In the genomic region with DNA sequence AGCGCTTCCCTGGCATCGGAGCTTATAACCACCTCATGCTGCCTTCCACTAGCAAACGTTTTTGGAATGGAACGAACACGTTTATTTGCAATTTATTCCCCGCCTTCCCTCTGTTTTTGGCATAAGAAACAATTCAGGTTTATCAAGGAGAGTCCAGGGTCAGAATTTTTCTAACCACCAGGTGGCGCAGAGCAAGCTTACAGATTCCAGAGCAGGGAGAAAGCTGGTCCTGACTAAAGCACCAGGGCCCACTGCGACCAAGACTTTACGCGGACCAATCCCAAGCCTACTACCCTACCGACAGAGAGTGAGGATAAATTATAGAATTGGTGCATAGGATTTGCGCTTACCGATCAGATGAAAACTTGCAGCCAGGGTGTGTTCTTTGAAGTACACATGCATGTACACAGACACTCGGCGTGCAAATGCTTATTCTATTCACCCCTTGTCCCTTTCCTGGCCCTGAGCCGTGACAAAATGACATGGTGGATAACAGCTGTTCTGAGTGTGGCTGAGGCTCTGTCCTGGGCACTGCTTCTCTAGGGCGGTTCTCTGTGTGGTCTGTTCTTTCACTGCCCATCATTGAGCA, we compare ENCODE assay signal across 8 cellular contexts. TPM values are rescaled to one million over a fixed set of nuclear protein-coding genes. Genes with fewer than 3 reads are reported as not detected.
A peak's percentile ranks its signal among the peaks of the same experiment; 100 is the strongest.
DNase-seq lines count a peak whose midpoint lies in the region; ATAC-seq, FAIRE-seq and TF ChIP-seq lines count a peak whose summit lies in the region.

No MANE protein-coding gene starts in this region.

- peak; percentile 60 for ATAC-seq in GM21825 (IDR thresholded peaks at IDR 0.05; ENCODE audit: unreplicated experiment)
- peak; percentile 70 for ATAC-seq in T-helper 17 cell
- peak; percentile 89 for ATAC-seq in K562
- ATAC-seq in gastrocnemius medialis = peak; percentile 70 to 71
- ATAC-seq in GM21367 (IDR thresholded peaks at IDR 0.05; ENCODE audit: unreplicated experiment) = no peak

- H3K9me3 ChIP-seq in Caco-2 (no peaks in the 10 kb centered on the region), T-helper 17 cell (ENCODE audit: control insufficient read depth, low read length, poor library complexity, severe bottlenecking) (no peaks in the 10 kb centered on the region), K562 (replicated peaks; ENCODE audit: control insufficient read depth, insufficient read depth, low read depth, low read length) (no peaks in the 10 kb centered on the region), iPS-15b (ENCODE audit: control insufficient read depth, insufficient read depth, low read length) (no peaks in the 10 kb centered on the region), gastrocnemius medialis (no peaks in the 10 kb centered on the region)

- H3K27ac ChIP-seq in K562 (ENCODE audit: extremely low read depth, low read depth, low read length) (no peak overlapping the region), gastrocnemius medialis (no peak overlapping the region)

- peak; percentile 64 to 82 for TF ChIP-seq CTCF in Caco-2 (IDR thresholded peaks at IDR 0.05; ENCODE audit: insufficient read depth in 1 of 2, low read depth in 1 of 2, low read length in 1 of 2, severe bottlenecking in 1 of 2, unreplicated experiment in 1 of 2)
- peak; percentile 73 for TF ChIP-seq CTCF in NB4 (IDR thresholded peaks at IDR 0.05; ENCODE audit: low read depth, low read length)
- peak; percentile 79 to 87 (median 85) for TF ChIP-seq CTCF in K562 (IDR thresholded peaks at IDR 0.05 in 2 of 3, conservative IDR thresholded peaks at IDR 0.05 in 1 of 3; ENCODE audit: insufficient read depth in 2 of 3, low read depth in 1 of 3, low read length in 3 of 3)
- peak; percentile 63 to 79 (median 67) for TF ChIP-seq CTCF in gastrocnemius medialis (IDR thresholded peaks at IDR 0.05 in 4 of 5, conservative IDR thresholded peaks at IDR 0.05 in 1 of 5)

- H3K27me3 Mint-ChIP-seq in Caco-2 (ENCODE audit: insufficient read depth, unreplicated experiment) = no peaks in the 10 kb centered on the region
- H3K27me3 Mint-ChIP-seq in T-helper 17 cell = no peaks in the 10 kb centered on the region

- in situ Hi-C loops in K562 (cut with MboI) (loop anchor here (5.0 to 25.0 kb wide), 2 partner anchors 107 to 1002 kb away; no protein-coding TSS in a partner anchor), gastrocnemius medialis (cut with MboI; ENCODE audit: low sequenced_read_pairs in 4 of 4) (loop anchor here (25.0 kb wide), 2 partner anchors 602 to 1002 kb away; no protein-coding TSS in a partner anchor)

- H3K9ac ChIP-seq in K562 (ENCODE audit: insufficient read depth in 1 of 2, low read depth in 2 of 2, low read length in 2 of 2) (peak overlapping the region in 1 of 2 experiments; percentile 19; a peak in 1 of 4 replicates), iPS-15b (ENCODE audit: low read depth, low read length) (peak overlapping the region; percentile 61)

- H3K27me3 ChIP-seq in Caco-2 (replicated peaks; ENCODE audit: control insufficient read depth, insufficient read depth, low read length) (no peaks in the 10 kb centered on the region), K562 (ENCODE audit: control insufficient read depth in 2 of 2, insufficient read depth in 2 of 2, low read length in 2 of 2) (no peaks in the 10 kb centered on the region), iPS-15b (ENCODE audit: control insufficient read depth, insufficient read depth, low read length) (no peaks in the 10 kb centered on the region), gastrocnemius medialis (no peaks in the 10 kb centered on the region)

- H3K36me3 Mint-ChIP-seq in Caco-2 (ENCODE audit: insufficient read depth, unreplicated experiment) = peaks cover 13% of the 10 kb centered on the region
- no peaks in the 10 kb centered on the region for H3K36me3 Mint-ChIP-seq in T-helper 17 cell (ENCODE audit: low read depth)

- H2AFZ ChIP-seq in K562 (ENCODE audit: low read depth, low read length) = no peak overlapping the region

- H3K79me2 ChIP-seq in K562 (ENCODE audit: control insufficient read depth, insufficient read depth, low read length) = no peaks in the 10 kb centered on the region

- POLR2A ChIA-PET in Caco-2 (lab: Charles Lee) (no interaction called here), K562 (lab: Yijun Ruan, JAX) (interaction anchor here (0.6 to 0.7 kb wide), 2 partner anchors 13 to 1148 kb away, joined by 4 read pairs; no protein-coding TSS in a partner anchor)

- TF ChIP-seq POLR2A in NB4 (IDR thresholded peaks at IDR 0.05; ENCODE audit: extremely low read depth, insufficient read length) (no peak), K562 (conservative IDR thresholded peaks at IDR 0.05) (no peak), gastrocnemius medialis (IDR thresholded peaks at IDR 0.05) (no peak)

- H3K4me2 ChIP-seq in K562 (ENCODE audit: insufficient read depth, low read length) = no peak overlapping the region

- H3K36me3 ChIP-seq in Caco-2 (ENCODE audit: control insufficient read depth, insufficient read depth, low read length) (peaks cover 2% of the 10 kb centered on the region; the same call in 1 of the 2 replicates), K562 (ENCODE audit: control insufficient read depth, insufficient read depth, low read length) (peaks cover 8% of the 10 kb centered on the region; the same call in 1 of the 3 replicates), iPS-15b (ENCODE audit: control insufficient read depth, insufficient read depth, low read length) (peaks cover 10% of the 10 kb centered on the region), gastrocnemius medialis (peaks cover 0 to 17% of the 10 kb centered on the region in 2 donors)

- H3K4me3 Mint-ChIP-seq in Caco-2 (ENCODE audit: unreplicated experiment) (no peak overlapping the region), T-helper 17 cell (peak overlapping the region; percentile 75)

- WGBS in K562 (ENCODE audit: insufficient coverage, low coverage, missing lambda C conversion rate) = 25% methylated on average over 17 of the region's 17 CpGs

- H3K9me1 ChIP-seq in K562 (ENCODE audit: control insufficient read depth, insufficient read depth, low read length) = no peaks in the 10 kb centered on the region

- H4K20me1 ChIP-seq in K562 (replicated peaks; ENCODE audit: control insufficient read depth, insufficient read depth, low read length) = no peaks in the 10 kb centered on the region

- H3K9me3 Mint-ChIP-seq in Caco-2 (ENCODE audit: unreplicated experiment) = no peaks in the 10 kb centered on the region

- H3K4me1 Mint-ChIP-seq in Caco-2 (ENCODE audit: low read depth, unreplicated experiment) (no peaks in the 10 kb centered on the region), T-helper 17 cell (peaks cover 19% of the 10 kb centered on the region)

- BruUV-seq in Caco-2 (replicated peaks; lab: Mats Ljungman, UMichigan) = no TSS peak
- no TSS peak for BruUV-seq in K562 (replicated peaks; lab: Mats Ljungman, UMichigan)

- H3K27ac Mint-ChIP-seq in Caco-2 (ENCODE audit: unreplicated experiment) = no peak overlapping the region
- peak overlapping the region; percentile 21 for H3K27ac Mint-ChIP-seq in T-helper 17 cell

- DNase-seq in Caco-2 (peak; percentile 69 to 77), NB4 (ENCODE audit: low read depth) (peak; percentile 71), T-helper 17 cell (peak in 1 of 3 donors; percentile 52), K562 (ENCODE audit: extremely low read depth in 1 of 4, low spot score in 3 of 4) (peak; percentile 73 to 85 (median 82)), gastrocnemius medialis (peak; percentile 23 to 51)

- TF ChIP-seq EP300 in K562 (IDR thresholded peaks at IDR 0.05; ENCODE audit: low read length) = no peak

- no peak overlapping the region for H3K4me3 ChIP-seq in Caco-2 (ENCODE audit: low read depth, low read length)
- no peak overlapping the region for H3K4me3 ChIP-seq in NB4 (ENCODE audit: low read depth, low read length)
- H3K4me3 ChIP-seq in K562 = no peak overlapping the region
- peak overlapping the region; percentile 39 for H3K4me3 ChIP-seq in iPS-15b (ENCODE audit: low read depth, low read length)
- H3K4me3 ChIP-seq in gastrocnemius medialis = peak overlapping the region; percentile 2 to 50 (median 11)

- CTCF ChIA-PET in Caco-2 (lab: Charles Lee) = interaction anchor here (0.6 to 1.7 kb wide), 6 partner anchors 12 to 593 kb away, joined by 3 to 13 read pairs (median 4); no protein-coding TSS in a partner anchor
- CTCF ChIA-PET in K562 (lab: Yijun Ruan, JAX; ENCODE audit: low intra/inter-chr PET ratio) = interaction anchor here (0.7 to 1.2 kb wide), 4 partner anchors 20 to 227 kb away, joined by 3 to 4 read pairs (median 3); no protein-coding TSS in a partner anchor

- peak; percentile 90 to 95 for TF ChIP-seq RAD21 in K562 (CRISPR knock-in tag; conservative IDR thresholded peaks at IDR 0.05 in 1 of 2, IDR thresholded peaks at IDR 0.05 in 1 of 2)

- no peaks in the 10 kb centered on the region for H3K4me1 ChIP-seq in Caco-2
- H3K4me1 ChIP-seq in K562 (replicated peaks in 1 of 2; ENCODE audit: control insufficient read depth in 2 of 2, insufficient read depth in 2 of 2, low read length in 2 of 2) = peaks cover 11 to 15% of the 10 kb centered on the region in 2 experiments
- no peaks in the 10 kb centered on the region for H3K4me1 ChIP-seq in iPS-15b (ENCODE audit: control insufficient read depth, insufficient read depth, low read length)
- H3K4me1 ChIP-seq in gastrocnemius medialis = peaks cover 3 to 7% of the 10 kb centered on the region in 2 donors

- intact Hi-C loops in Caco-2 (cut with micrococcal nuclease; ENCODE audit: unreplicated experiment) = loop anchor here (1.0 to 2.0 kb wide), 2 partner anchors 122 to 594 kb away; no protein-coding TSS in a partner anchor
- intact Hi-C loops in K562 (cut with micrococcal nuclease) = loop anchor here (2.0 to 10.0 kb wide), 2 partner anchors 122 to 224 kb away; no protein-coding TSS in a partner anchor
- intact Hi-C loops in gastrocnemius medialis (cut with DNase I; ENCODE audit: low total_unique reads) = loop anchor here (2.0 to 5.0 kb wide), 2 partner anchors 588 to 992 kb away; partner anchors contain the start of gene PIEZO2

- FAIRE-seq in K562 (lab: Jason Lieb, UNC) = peak; percentile 96

RNA-seq across cellular contexts. Expression of gene NAPG, which starts 34.7 kb away (rescaled TPM):
- 41.5 and 42.6 TPM in 2 replicates for total RNA-seq in Caco-2 (2022)
- 10 to 100 TPM; 31.2 to 37.9 TPM for total RNA-seq in T-helper 17 cell
- total RNA-seq in K562 (2011; cell fraction: chromatin; rRNA removed; ENCODE audit: low replicate concordance) = 31.3 and 105 TPM in 2 replicates
- 23.2 and 26.1 TPM in 2 replicates for total RNA-seq in K562 (2011; cell fraction: nucleolus; rRNA removed)
- 51.0 and 88.7 TPM in 2 replicates for total RNA-seq in K562 (2011; cell fraction: nucleoplasm; rRNA removed)
- total RNA-seq in K562 (2014; rRNA removed) = 31.6 and 37.1 TPM in 2 replicates
- 63.3 and 71.6 TPM in 2 replicates for total RNA-seq in K562 (2014; rRNA removed; fragmentation: Illumina TruSeq; extraction: Trizol)
- 55.1 and 61.7 TPM in 2 replicates for total RNA-seq in K562 (2015; rRNA removed; fragmentation: Illumina TruSeq; extraction: Trizol)
- 42.9 and 45.8 TPM in 2 replicates for total RNA-seq in K562 (2021)
- polyA plus RNA-seq in K562 (2011; rRNA removed) = 47.3 and 55.3 TPM in 2 replicates
- polyA plus RNA-seq in K562 (2011; cell fraction: cytosol; rRNA removed) = 8.8 and 19.0 TPM in 2 replicates
- 21.9 and 29.5 TPM in 2 replicates for polyA plus RNA-seq in K562 (2011; cell fraction: nucleus; rRNA removed)
- polyA plus RNA-seq in K562 (2012) = 23.2 and 27.2 TPM in 2 replicates
- polyA plus RNA-seq in K562 (2014; fragmentation: Illumina TruSeq; extraction: Trizol) = 34.3 and 38.2 TPM in 2 replicates
- polyA plus RNA-seq in K562 (2014; fragmentation: Nextera tagmentation; extraction: Ambion mirVana) = 10 to 100 TPM; 50.9 to 52.4 TPM
- polyA plus RNA-seq in K562 (2014; rRNA removed) = 38.6 and 39.9 TPM in 2 replicates
- 38.5 and 44.8 TPM in 2 replicates for polyA minus RNA-seq in K562 (2011; rRNA and poly(A)+ RNA removed)
- 15.2 and 21.4 TPM in 2 replicates for polyA minus RNA-seq in K562 (2011; cell fraction: cytosol; rRNA and poly(A)+ RNA removed)
- polyA minus RNA-seq in K562 (2011; cell fraction: nucleus; rRNA and poly(A)+ RNA removed) = 21.9 and 35.9 TPM in 2 replicates
- 10 to 100 TPM; 13.8 to 29.6 (median 19.5) TPM for total RNA-seq in gastrocnemius medialis

Comparison
In these comparisons a context has a peak if more than half of its experiments do, and no peak if none do; other contexts are left out.
1. H3K4me3 ChIP-seq: peak in iPS-15b (single experiment) and gastrocnemius medialis (4 of 4); none in Caco-2 (single experiment), NB4 (single experiment) and K562 (single experiment).
2. Peak in every context shown above with its lines, with median percentiles within 50 percentile points of each other: CTCF ChIP-seq.